In genomic region chr9:120846251-120846869, GRCh38 we compare ENCODE assay signal across 17 cellular contexts. TPM values are rescaled to one million over a fixed set of nuclear protein-coding genes. Genes with fewer than 3 reads are reported as not detected.
A peak's percentile ranks its signal among the peaks of the same experiment; 100 is the strongest.
DNase-seq lines count a peak whose midpoint lies in the region; ATAC-seq, FAIRE-seq and TF ChIP-seq lines count a peak whose summit lies in the region.
"Had no signal": no experiment of that assay in that cellular context is flagged by ENCODE, and none has a peak within 500 bp of the region (broad histone marks: within the 10 kb centered on the region; RNA-seq: fewer than 3 reads in every experiment).

No MANE protein-coding gene starts in this region.

- no peaks in the 10 kb centered on the region for H3K27me3 ChIP-seq in CD4-positive, alpha-beta T cell (ENCODE audit: control insufficient read depth, insufficient read depth, low read length)
- H3K27me3 ChIP-seq in CD8-positive, alpha-beta memory T cell (ENCODE audit: insufficient read depth, low read length, poor library complexity, severe bottlenecking) = no peaks in the 10 kb centered on the region

- peak in 2 of 10 experiments; percentile 29 to 39 for DNase-seq in CD4-positive, alpha-beta T cell
- peak in 2 of 5 donors; percentile 59 to 79 for DNase-seq in CD8-positive, alpha-beta memory T cell
- DNase-seq in activated T-cell treated with anti-CD3 and anti-CD28 coated beads, Interleukin-2, amount 50 U/mL, for 72 hours = peak; percentile 33 to 36
- no peak for DNase-seq in effector memory CD8-positive, alpha-beta T cell
- DNase-seq in HTR-8/SVneo (ENCODE audit: insufficient read length, low spot score) (no peak), DMS153 treated with DMSO at 0.1 percent for 48 hours (lab: John Stamatoyannopoulos, UW; ENCODE audit: unreplicated experiment) (no peak), cerebellar nuclear complex (lab: John Stamatoyannopoulos, UW) (no peak)
- DNase-seq: Calu3; lower lobe of right lung; NCI-H1105 treated with DMSO at 0.1 percent for 48 hours; NCI-H526; stimulated activated CD4-positive, alpha-beta T cell treated with anti-CD3 and anti-CD28 coated beads, Interleukin-2, amount 100 ng/mL, for 48 hours had no signal

- CTCF ChIA-PET in CD4-positive, alpha-beta T cell (lab: Charles Lee) = interaction anchor here (0.6 to 3.8 kb wide), 6 partner anchors 21 to 296 kb away, joined by 3 to 15 read pairs (median 4); no protein-coding TSS in a partner anchor
- CTCF ChIA-PET in CD8-positive, alpha-beta memory T cell (lab: Charles Lee) = interaction anchor here (0.9 to 2.0 kb wide), 4 partner anchors 19 to 90 kb away, joined by 3 to 12 read pairs (median 6); no protein-coding TSS in a partner anchor

- POLR2A ChIA-PET in CD4-positive, alpha-beta T cell (lab: Charles Lee) = interaction anchor here (0.7 to 5.4 kb wide), 32 partner anchors 9 to 356 kb away, joined by 3 to 54 read pairs (median 5); partner anchors contain the start of genes FBXW2, PHF19, RAB14 and TRAF1
- POLR2A ChIA-PET in CD8-positive, alpha-beta memory T cell (lab: Charles Lee) = interaction anchor here (0.5 to 1.0 kb wide), 4 partner anchors 23 to 74 kb away, joined by 3 to 7 read pairs (median 4); no protein-coding TSS in a partner anchor

- peaks cover 5% of the 10 kb centered on the region for H3K36me3 ChIP-seq in CD8-positive, alpha-beta memory T cell (ENCODE audit: insufficient read depth, low read length)
- H3K36me3 ChIP-seq: thoracic aorta had no signal

- FAIRE-seq in HTR-8/SVneo (lab: Jason Lieb, UNC) = no peak
- FAIRE-seq: islet of Langerhans had no signal

- no peaks in the 10 kb centered on the region for H3K9me3 ChIP-seq in CD4-positive, alpha-beta T cell (ENCODE audit: control insufficient read depth, low read length)
- no peaks in the 10 kb centered on the region for H3K9me3 ChIP-seq in CD8-positive, alpha-beta memory T cell (ENCODE audit: low read length)
- H3K9me3 ChIP-seq: lower lobe of right lung, thoracic aorta had no signal

- H3K4me1 Mint-ChIP-seq in CD4-positive, alpha-beta T cell (ENCODE audit: low read depth) = peaks cover 86% of the 10 kb centered on the region
- peaks cover 66 to 76% (median 75%) of the 10 kb centered on the region in 3 donors for H3K4me1 Mint-ChIP-seq in CD8-positive, alpha-beta memory T cell
- peaks cover 55% of the 10 kb centered on the region for H3K4me1 Mint-ChIP-seq in activated T-cell treated with anti-CD3 and anti-CD28 coated beads, Interleukin-2, amount 50 U/mL, for 72 hours (ENCODE audit: low read depth)
- H3K4me1 Mint-ChIP-seq in effector memory CD8-positive, alpha-beta T cell (ENCODE audit: low read depth in 2 of 2) = peaks cover 53 to 57% of the 10 kb centered on the region in 2 donors

- H3K4me3 ChIP-seq in CD8-positive, alpha-beta memory T cell (ENCODE audit: low read length) = peak overlapping the region; percentile 39
- H3K4me3 ChIP-seq: lower lobe of right lung, thoracic aorta had no signal

- H3K27ac ChIP-seq in CD4-positive, alpha-beta T cell (ENCODE audit: low read depth, low read length) = peak overlapping the region; percentile 74
- no peak overlapping the region for H3K27ac ChIP-seq in CD8-positive, alpha-beta memory T cell (ENCODE audit: low read depth, low read length)
- H3K27ac ChIP-seq: lower lobe of right lung, thoracic aorta, VCaP had no signal

- H3K4me3 Mint-ChIP-seq in CD4-positive, alpha-beta T cell = peak overlapping the region; percentile 96
- H3K4me3 Mint-ChIP-seq in CD8-positive, alpha-beta memory T cell = peak overlapping the region; percentile 36 to 95 (median 48)
- peak overlapping the region; percentile 98 to 100 for H3K4me3 Mint-ChIP-seq in activated T-cell treated with anti-CD3 and anti-CD28 coated beads, Interleukin-2, amount 50 U/mL, for 72 hours
- H3K4me3 Mint-ChIP-seq in effector memory CD8-positive, alpha-beta T cell = no peak overlapping the region

- TF ChIP-seq CTCF in CD4-positive, alpha-beta T cell (IDR thresholded peaks at IDR 0.05) = no peak

- peak; percentile 50 for ATAC-seq in CD4-positive, alpha-beta T cell (ENCODE audit: poor library complexity)
- ATAC-seq in activated T-cell treated with anti-CD3 and anti-CD28 coated beads, Interleukin-2, amount 50 U/mL, for 72 hours (replicated peaks in 1 of 2) = peak; percentile 52 to 61
- no peak for ATAC-seq in effector memory CD8-positive, alpha-beta T cell (replicated peaks)
- ATAC-seq: HCT116, lower lobe of right lung, Right ventricle myocardium inferior had no signal

- intact Hi-C loops in CD4-positive, alpha-beta T cell (cut with DNase I, micrococcal nuclease) = loop anchor here (1.0 to 10.0 kb wide), 6 partner anchors 22 to 228 kb away; partner anchors contain the start of genes CNTRL (in 1 of the 2) and MEGF9 (in 1 of the 2)

- H3K9me3 Mint-ChIP-seq in CD4-positive, alpha-beta T cell = no peaks in the 10 kb centered on the region
- no peaks in the 10 kb centered on the region for H3K9me3 Mint-ChIP-seq in CD8-positive, alpha-beta memory T cell
- no peaks in the 10 kb centered on the region for H3K9me3 Mint-ChIP-seq in activated T-cell treated with anti-CD3 and anti-CD28 coated beads, Interleukin-2, amount 50 U/mL, for 72 hours
- H3K9me3 Mint-ChIP-seq in effector memory CD8-positive, alpha-beta T cell = no peaks in the 10 kb centered on the region

- H3K36me3 Mint-ChIP-seq in CD4-positive, alpha-beta T cell (ENCODE audit: low read depth) = peaks cover 95% of the 10 kb centered on the region
- H3K36me3 Mint-ChIP-seq in CD8-positive, alpha-beta memory T cell = peaks cover 4 to 15% (median 7%) of the 10 kb centered on the region in 3 donors
- H3K36me3 Mint-ChIP-seq in activated T-cell treated with anti-CD3 and anti-CD28 coated beads, Interleukin-2, amount 50 U/mL, for 72 hours (ENCODE audit: insufficient read depth in 2 of 2) = peaks cover 5% of the 10 kb centered on the region in 2 donors
- H3K36me3 Mint-ChIP-seq in effector memory CD8-positive, alpha-beta T cell (ENCODE audit: insufficient read depth) = peaks cover 71% of the 10 kb centered on the region

- H3K27ac Mint-ChIP-seq in CD4-positive, alpha-beta T cell = peak overlapping the region; percentile 99
- H3K27ac Mint-ChIP-seq in CD8-positive, alpha-beta memory T cell = peak overlapping the region; percentile 84 to 99 (median 95)
- H3K27ac Mint-ChIP-seq in activated T-cell treated with anti-CD3 and anti-CD28 coated beads, Interleukin-2, amount 50 U/mL, for 72 hours = peak overlapping the region; percentile 99
- H3K27ac Mint-ChIP-seq in effector memory CD8-positive, alpha-beta T cell = peak overlapping the region; percentile 30 to 99

- peaks cover 52% of the 10 kb centered on the region for H3K4me1 ChIP-seq in CD8-positive, alpha-beta memory T cell (ENCODE audit: insufficient read depth, low read length)

- no peaks in the 10 kb centered on the region for H3K27me3 Mint-ChIP-seq in CD4-positive, alpha-beta T cell
- no peaks in the 10 kb centered on the region for H3K27me3 Mint-ChIP-seq in CD8-positive, alpha-beta memory T cell
- no peaks in the 10 kb centered on the region for H3K27me3 Mint-ChIP-seq in activated T-cell treated with anti-CD3 and anti-CD28 coated beads, Interleukin-2, amount 50 U/mL, for 72 hours (ENCODE audit: low read depth)
- H3K27me3 Mint-ChIP-seq in effector memory CD8-positive, alpha-beta T cell = no peaks in the 10 kb centered on the region

RNA-seq across cellular contexts. Expression of gene PSMD5, which starts 3.6 kb away (rescaled TPM):
- 10 to 100 TPM; 35.4 to 44.3 TPM for total RNA-seq in CD4-positive, alpha-beta T cell
- 10 to 100 TPM; 60.9 to 63.7 TPM for total RNA-seq in CD8-positive, alpha-beta memory T cell
- 21.1 TPM for polyA plus RNA-seq in CD8-positive, alpha-beta memory T cell
- total RNA-seq in activated T-cell treated with anti-CD3 and anti-CD28 coated beads, Interleukin-2, amount 50 U/mL, for 72 hours = 10 to 100 TPM; 48.6 to 59.0 TPM

RNA-seq across cellular contexts. Expression of gene PHF19, which starts 30.6 kb away (rescaled TPM):
- 10 to 100 TPM; 60.3 to 63.0 TPM for total RNA-seq in CD4-positive, alpha-beta T cell
- 100 to 1,000 TPM; 206 to 214 TPM for total RNA-seq in CD8-positive, alpha-beta memory T cell
- 8.3 TPM for polyA plus RNA-seq in CD8-positive, alpha-beta memory T cell
- total RNA-seq in activated T-cell treated with anti-CD3 and anti-CD28 coated beads, Interleukin-2, amount 50 U/mL, for 72 hours = 100 to 1,000 TPM; 166 to 222 TPM

RNA-seq across cellular contexts. Expression of gene FBXW2, which starts 53.1 kb away (rescaled TPM):
- 10 to 100 TPM; 58.7 to 64.7 TPM for total RNA-seq in CD4-positive, alpha-beta T cell
- 10 to 100 TPM; 73.2 to 73.4 TPM for total RNA-seq in CD8-positive, alpha-beta memory T cell
- 39.3 TPM for polyA plus RNA-seq in CD8-positive, alpha-beta memory T cell
- total RNA-seq in activated T-cell treated with anti-CD3 and anti-CD28 coated beads, Interleukin-2, amount 50 U/mL, for 72 hours = 10 to 100 TPM; 72.6 to 78.5 TPM

Comparison
In these comparisons a context has a peak if more than half of its experiments do, and no peak if none do; other contexts are left out.
1. DNase-seq: peak in activated T-cell treated with anti-CD3 and anti-CD28 coated beads, Interleukin-2, amount 50 U/mL, for 72 hours (2 of 2); none in effector memory CD8-positive, alpha-beta T cell (0 of 3), HTR-8/SVneo (single experiment), DMS153 treated with DMSO at 0.1 percent for 48 hours (single experiment) and cerebellar nuclear complex (0 of 2).
2. H3K4me3 Mint-ChIP-seq: peak in CD4-positive, alpha-beta T cell (single experiment), CD8-positive, alpha-beta memory T cell (7 of 7) and activated T-cell treated with anti-CD3 and anti-CD28 coated beads, Interleukin-2, amount 50 U/mL, for 72 hours (2 of 2); none in effector memory CD8-positive, alpha-beta T cell (0 of 2).
3. Peak in every context shown above with its lines, with median percentiles within 50 percentile points of each other: H3K27ac Mint-ChIP-seq.